ENCODE assay signal across 9 cellular contexts in the genomic region with DNA sequence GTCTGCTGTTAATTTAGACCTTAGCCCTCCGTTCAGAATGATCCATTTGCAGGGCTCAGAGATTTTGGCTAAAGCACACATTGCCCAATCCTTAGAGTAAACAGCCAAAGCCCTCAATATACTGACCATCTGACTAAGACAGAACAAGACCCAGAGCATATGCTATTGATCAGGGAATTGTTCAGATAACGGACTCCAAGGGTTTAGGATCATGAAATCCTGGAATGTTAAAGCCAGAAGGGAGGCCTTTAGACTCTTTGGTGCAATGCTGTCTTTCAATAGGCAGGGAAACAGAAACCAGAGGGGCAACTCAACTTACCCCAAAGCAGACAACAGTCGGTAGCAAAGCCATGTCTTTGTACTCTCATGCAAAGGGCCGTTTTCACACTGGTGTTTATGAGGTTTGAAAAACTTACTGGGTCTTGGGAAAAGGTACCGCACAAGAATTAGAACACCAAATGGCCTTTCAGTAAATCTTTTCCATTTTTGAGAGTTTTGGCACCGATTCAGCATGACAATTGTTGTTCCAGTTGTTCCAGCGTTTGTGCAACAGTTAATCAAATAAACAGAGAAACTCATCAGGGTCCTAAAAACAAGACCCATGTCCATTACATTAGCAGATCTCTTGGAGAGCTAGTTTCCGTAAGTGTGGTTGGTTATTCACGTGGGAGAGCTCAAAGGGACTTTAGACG.
A peak's percentile ranks its signal among the peaks of the same experiment; 100 is the strongest.
DNase-seq lines count a peak whose midpoint lies in the region; ATAC-seq, FAIRE-seq and TF ChIP-seq lines count a peak whose summit lies in the region.
"Had no signal": no experiment of that assay in that cellular context is flagged by ENCODE, and none has a peak within 500 bp of the region (broad histone marks: within the 10 kb centered on the region; RNA-seq: fewer than 3 reads in every experiment).

No MANE protein-coding gene starts in this region.

- TF ChIP-seq POLR2A in adrenal gland (IDR thresholded peaks at IDR 0.05) (no peak), prostate gland (IDR thresholded peaks at IDR 0.05) (no peak)

- H3K9me3 ChIP-seq in BLaER1 treated with 17β-estradiol and CSF1 and Interleukin-3, amounts not matched to agents 10 nM and 100 nM (replicated peaks in 1 of 11) = peaks cover 27 to 56% (median 39%) of the 10 kb centered on the region in 11 experiments
- H3K9me3 ChIP-seq in adrenal gland (replicated peaks in 1 of 3) = peaks cover 0 to 12% (median 0%) of the 10 kb centered on the region in 3 donors
- H3K9me3 ChIP-seq in prostate gland = no peaks in the 10 kb centered on the region

- 45 to 51% (median 48%) methylated on average over 10 of the region's 10 CpGs for WGBS in adrenal gland, 4 donors
- WGBS in prostate gland = 27% methylated on average over 10 of the region's 10 CpGs

- peaks cover 0 to 11% (median 3%) of the 10 kb centered on the region in 3 donors for H3K36me3 Mint-ChIP-seq in immature natural killer cell

- peak overlapping the region; percentile 51 to 74 (median 65) for H3K4me3 ChIP-seq in BLaER1 treated with 17β-estradiol and CSF1 and Interleukin-3, amounts not matched to agents 10 nM and 100 nM
- H3K4me3 ChIP-seq in adrenal gland (peak overlapping the region in 2 of 4 donors; percentile 36 to 65), prostate gland (peak overlapping the region; percentile 32 to 36)

- DNase-seq in adrenal gland (no peak), left cardiac atrium (no peak), prostate gland (ENCODE audit: low spot score) (no peak), GM19239 (ENCODE audit: insufficient read length, low spot score) (no peak), immature natural killer cell (no peak)
- DNase-seq in activated naive CD4-positive, alpha-beta T cell (lab: John Stamatoyannopoulos, UW) = no peak
- DNase-seq: activated T-cell treated with anti-CD3 and anti-CD28 coated beads, Interleukin-2, amount 50 U/mL, for 1 hour had no signal

- peaks cover 11 to 25% (median 19%) of the 10 kb centered on the region in 10 experiments; a peak in 17 of 20 replicates for H3K4me1 ChIP-seq in BLaER1 treated with 17β-estradiol and CSF1 and Interleukin-3, amounts not matched to agents 10 nM and 100 nM
- peaks cover 8 to 31% of the 10 kb centered on the region in 2 donors for H3K4me1 ChIP-seq in adrenal gland (replicated peaks in 1 of 2)
- no peaks in the 10 kb centered on the region for H3K4me1 ChIP-seq in prostate gland (replicated peaks)

- intact Hi-C loops in adrenal gland (cut with DNase I) = no loop called here
- intact Hi-C loops in left cardiac atrium (cut with DNase I) = no loop called here
- intact Hi-C loops in prostate gland (cut with DNase I) = loop anchor here (5.0 kb wide), 1 partner anchor 60 kb away; no protein-coding TSS in a partner anchor

- H3K27me3 Mint-ChIP-seq in immature natural killer cell (ENCODE audit: low read depth in 3 of 3) = peaks cover 2 to 15% (median 7%) of the 10 kb centered on the region in 3 donors

- peaks cover 16 to 87% (median 49%) of the 10 kb centered on the region in 11 experiments for H3K36me3 ChIP-seq in BLaER1 treated with 17β-estradiol and CSF1 and Interleukin-3, amounts not matched to agents 10 nM and 100 nM
- H3K36me3 ChIP-seq in adrenal gland (replicated peaks in 1 of 2) = no peaks in the 10 kb centered on the region
- H3K36me3 ChIP-seq in prostate gland = no peaks in the 10 kb centered on the region

- peak overlapping the region; percentile 64 to 83 (median 80) for H3K4me2 ChIP-seq in BLaER1 treated with 17β-estradiol and CSF1 and Interleukin-3, amounts not matched to agents 10 nM and 100 nM

- H3K27me3 ChIP-seq in BLaER1 treated with 17β-estradiol and CSF1 and Interleukin-3, amounts not matched to agents 10 nM and 100 nM = no peaks in the 10 kb centered on the region
- H3K27me3 ChIP-seq in adrenal gland (no peaks in the 10 kb centered on the region), prostate gland (replicated peaks; ENCODE audit: insufficient read depth) (no peaks in the 10 kb centered on the region)

- H4K20me1 ChIP-seq in BLaER1 treated with 17β-estradiol and CSF1 and Interleukin-3, amounts not matched to agents 10 nM and 100 nM = no peaks in the 10 kb centered on the region

- no peak overlapping the region for H3K27ac Mint-ChIP-seq in immature natural killer cell

- no peak for FAIRE-seq in GM19239 (lab: Jason Lieb, UNC)

- H3K9ac ChIP-seq in BLaER1 treated with 17β-estradiol and CSF1 and Interleukin-3, amounts not matched to agents 10 nM and 100 nM = peak overlapping the region; percentile 70 to 84 (median 79)

- peaks cover 0 to 2% of the 10 kb centered on the region in 2 donors for H3K4me1 Mint-ChIP-seq in immature natural killer cell

- H3K4me3 Mint-ChIP-seq in immature natural killer cell = no peak overlapping the region

- H3K9me3 Mint-ChIP-seq in immature natural killer cell = peaks cover 0 to 13% (median 6%) of the 10 kb centered on the region in 6 donors

- H3K27ac ChIP-seq in BLaER1 treated with 17β-estradiol and CSF1 and Interleukin-3, amounts not matched to agents 10 nM and 100 nM = peak overlapping the region; percentile 39 to 84 (median 78); a peak in 21 of 22 replicates
- H3K27ac ChIP-seq in adrenal gland (peak overlapping the region in 4 of 5 donors; percentile 7 to 89 (median 79)), prostate gland (peak overlapping the region; percentile 71 to 72)

- ATAC-seq in left cardiac atrium = peak; percentile 5 to 33
- ATAC-seq in GM18868 (IDR thresholded peaks at IDR 0.05; ENCODE audit: unreplicated experiment) = no peak

- TF ChIP-seq CTCF in adrenal gland (IDR thresholded peaks at IDR 0.05) = no peak
- TF ChIP-seq CTCF in prostate gland (IDR thresholded peaks at IDR 0.05) = no peak
